ENCODE assay signal across 1 cellular context in the genomic region with DNA sequence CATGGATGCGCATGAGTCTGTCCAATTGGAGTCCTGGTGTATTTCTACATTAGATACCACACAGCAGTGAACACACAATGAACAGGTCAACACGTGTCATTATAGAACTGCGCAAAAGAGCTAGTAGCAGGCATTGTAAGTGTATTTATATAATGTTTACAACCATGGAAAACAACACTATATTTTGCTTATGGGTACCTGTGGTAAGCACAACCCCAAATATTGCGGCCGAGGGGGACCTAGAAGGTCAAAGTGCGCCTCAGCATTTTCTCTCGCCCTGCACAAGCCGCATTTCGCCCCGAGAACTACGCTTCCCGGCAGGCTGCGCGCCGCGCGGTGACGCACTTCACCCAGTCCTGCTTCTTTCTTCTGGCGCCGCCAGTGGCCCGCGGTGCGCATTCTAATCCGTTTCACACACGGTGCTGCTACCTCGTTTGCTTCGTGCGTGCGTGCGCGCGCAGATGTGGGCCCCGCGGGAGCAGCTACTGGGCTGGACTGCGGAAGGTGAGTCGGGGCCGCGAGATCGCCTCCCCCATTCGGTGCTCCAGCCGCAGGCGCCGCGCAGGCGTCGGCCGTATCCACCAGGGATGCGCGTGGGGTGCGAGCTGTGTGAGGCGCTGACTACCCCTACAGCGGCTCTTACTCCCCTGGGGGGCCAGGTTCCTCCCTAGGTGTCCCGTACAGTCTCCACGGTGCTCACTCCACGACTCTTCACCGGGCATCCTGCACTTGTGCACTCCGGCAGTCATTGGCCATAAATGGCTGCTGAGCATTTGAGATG.
TF ChIP-seq lines count a peak whose summit lies in the region.

A gene (plus strand): TSS at position 394 of the 781 bp plus-strand sequence. CDS start 68 bp downstream, at position 462.

TF ChIP-seq in GM23338, 12 proteins besides CTCF, POLR2A, EP300 and RAD21 (continued from another document):
- TF ChIP-seq, protein P1, sequence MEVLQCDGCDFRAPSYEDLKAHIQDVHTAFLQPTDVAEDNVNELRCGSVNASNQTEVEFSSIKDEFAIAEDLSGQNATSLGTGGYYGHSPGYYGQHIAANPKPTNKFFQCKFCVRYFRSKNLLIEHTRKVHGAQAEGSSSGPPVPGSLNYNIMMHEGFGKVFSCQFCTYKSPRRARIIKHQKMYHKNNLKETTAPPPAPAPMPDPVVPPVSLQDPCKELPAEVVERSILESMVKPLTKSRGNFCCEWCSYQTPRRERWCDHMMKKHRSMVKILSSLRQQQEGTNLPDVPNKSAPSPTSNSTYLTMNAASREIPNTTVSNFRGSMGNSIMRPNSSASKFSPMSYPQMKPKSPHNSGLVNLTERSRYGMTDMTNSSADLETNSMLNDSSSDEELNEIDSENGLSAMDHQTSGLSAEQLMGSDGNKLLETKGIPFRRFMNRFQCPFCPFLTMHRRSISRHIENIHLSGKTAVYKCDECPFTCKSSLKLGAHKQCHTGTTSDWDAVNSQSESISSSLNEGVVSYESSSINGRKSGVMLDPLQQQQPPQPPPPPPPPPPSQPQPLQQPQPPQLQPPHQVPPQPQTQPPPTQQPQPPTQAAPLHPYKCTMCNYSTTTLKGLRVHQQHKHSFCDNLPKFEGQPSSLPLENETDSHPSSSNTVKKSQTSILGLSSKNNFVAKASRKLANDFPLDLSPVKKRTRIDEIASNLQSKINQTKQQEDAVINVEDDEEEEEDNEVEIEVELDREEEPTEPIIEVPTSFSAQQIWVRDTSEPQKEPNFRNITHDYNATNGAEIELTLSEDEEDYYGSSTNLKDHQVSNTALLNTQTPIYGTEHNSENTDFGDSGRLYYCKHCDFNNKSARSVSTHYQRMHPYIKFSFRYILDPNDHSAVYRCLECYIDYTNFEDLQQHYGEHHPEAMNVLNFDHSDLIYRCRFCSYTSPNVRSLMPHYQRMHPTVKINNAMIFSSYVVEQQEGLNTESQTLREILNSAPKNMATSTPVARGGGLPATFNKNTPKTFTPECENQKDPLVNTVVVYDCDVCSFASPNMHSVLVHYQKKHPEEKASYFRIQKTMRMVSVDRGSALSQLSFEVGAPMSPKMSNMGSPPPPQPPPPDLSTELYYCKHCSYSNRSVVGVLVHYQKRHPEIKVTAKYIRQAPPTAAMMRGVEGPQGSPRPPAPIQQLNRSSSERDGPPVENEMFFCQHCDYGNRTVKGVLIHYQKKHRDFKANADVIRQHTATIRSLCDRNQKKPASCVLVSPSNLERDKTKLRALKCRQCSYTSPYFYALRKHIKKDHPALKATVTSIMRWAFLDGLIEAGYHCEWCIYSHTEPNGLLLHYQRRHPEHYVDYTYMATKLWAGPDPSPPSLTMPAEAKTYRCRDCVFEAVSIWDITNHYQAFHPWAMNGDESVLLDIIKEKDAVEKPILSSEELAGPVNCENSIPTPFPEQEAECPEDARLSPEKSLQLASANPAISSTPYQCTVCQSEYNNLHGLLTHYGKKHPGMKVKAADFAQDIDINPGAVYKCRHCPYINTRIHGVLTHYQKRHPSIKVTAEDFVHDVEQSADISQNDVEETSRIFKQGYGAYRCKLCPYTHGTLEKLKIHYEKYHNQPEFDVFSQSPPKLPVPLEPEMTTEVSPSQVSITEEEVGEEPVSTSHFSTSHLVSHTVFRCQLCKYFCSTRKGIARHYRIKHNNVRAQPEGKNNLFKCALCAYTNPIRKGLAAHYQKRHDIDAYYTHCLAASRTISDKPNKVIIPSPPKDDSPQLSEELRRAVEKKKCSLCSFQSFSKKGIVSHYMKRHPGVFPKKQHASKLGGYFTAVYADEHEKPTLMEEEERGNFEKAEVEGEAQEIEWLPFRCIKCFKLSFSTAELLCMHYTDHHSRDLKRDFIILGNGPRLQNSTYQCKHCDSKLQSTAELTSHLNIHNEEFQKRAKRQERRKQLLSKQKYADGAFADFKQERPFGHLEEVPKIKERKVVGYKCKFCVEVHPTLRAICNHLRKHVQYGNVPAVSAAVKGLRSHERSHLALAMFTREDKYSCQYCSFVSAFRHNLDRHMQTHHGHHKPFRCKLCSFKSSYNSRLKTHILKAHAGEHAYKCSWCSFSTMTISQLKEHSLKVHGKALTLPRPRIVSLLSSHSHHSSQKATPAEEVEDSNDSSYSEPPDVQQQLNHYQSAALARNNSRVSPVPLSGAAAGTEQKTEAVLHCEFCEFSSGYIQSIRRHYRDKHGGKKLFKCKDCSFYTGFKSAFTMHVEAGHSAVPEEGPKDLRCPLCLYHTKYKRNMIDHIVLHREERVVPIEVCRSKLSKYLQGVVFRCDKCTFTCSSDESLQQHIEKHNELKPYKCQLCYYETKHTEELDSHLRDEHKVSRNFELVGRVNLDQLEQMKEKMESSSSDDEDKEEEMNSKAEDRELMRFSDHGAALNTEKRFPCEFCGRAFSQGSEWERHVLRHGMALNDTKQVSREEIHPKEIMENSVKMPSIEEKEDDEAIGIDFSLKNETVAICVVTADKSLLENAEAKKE (CRISPR knock-in tag; IDR thresholded peaks at IDR 0.05) = no peak
- peak; percentile 99 for TF ChIP-seq POLR2AphosphoS5 (IDR thresholded peaks at IDR 0.05; ENCODE audit: low read depth)
